In genomic region chr12:108491256-108491655, GRCh38 we compare ENCODE assay signal across 2 cellular contexts.
TF ChIP-seq lines count a peak whose summit lies in the region.

No MANE protein-coding gene starts in this region.

TF ChIP-seq in HEK293T, 16 proteins besides CTCF, POLR2A, EP300 and RAD21 (continued from another document):
- TF ChIP-seq PKNOX1 (IDR thresholded peaks at IDR 0.05) (0 out of 2 replicates have a peak, but pooled peaks have one; percentile 16), SUZ12 (IDR thresholded peaks at IDR 0.05) (no peak)

TF ChIP-seq in K562, 482 proteins besides CTCF, POLR2A, EP300 and RAD21 (continued from another document):
- TF ChIP-seq PKNOX1 (IDR thresholded peaks at IDR 0.05), result peak; percentile 58
